6 cellular contexts compared by ENCODE assay signal in the genomic region with DNA sequence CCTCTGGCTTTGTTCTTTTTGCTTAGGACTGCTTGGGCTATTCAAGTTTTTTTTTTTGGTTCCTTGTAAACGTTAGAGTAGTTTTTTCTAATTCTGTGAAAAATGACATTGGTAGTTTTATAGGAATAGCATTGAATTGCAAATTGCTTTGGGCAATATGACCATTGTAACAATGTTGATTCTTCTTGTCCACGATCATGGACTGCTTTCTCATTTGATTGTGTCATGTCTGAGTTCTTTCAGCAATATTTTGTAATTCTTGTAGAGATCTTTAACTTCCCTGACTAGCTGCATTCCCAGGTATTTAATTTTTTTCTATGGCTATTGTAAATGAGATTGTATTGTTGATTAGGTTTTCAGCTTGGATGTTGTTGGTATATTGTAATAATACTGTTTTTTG.
DNase-seq lines count a peak whose midpoint lies in the region; TF ChIP-seq lines count a peak whose summit lies in the region.
"Not testable (repeated sequence)": the region's sequence is repeated elsewhere in the genome, so short reads cannot be mapped to it uniquely, and the experiment has no call there.

No MANE protein-coding gene starts in this region.

- H3K79me2 ChIP-seq in osteoblast (ENCODE audit: insufficient read depth, low read length): not testable (repeated sequence)

- peak overlapping the region; percentile 65 for H3K27ac Mint-ChIP-seq in HFFc6

- not testable (repeated sequence) for H3K36me3 ChIP-seq in adipocyte (ENCODE audit: control insufficient read depth, insufficient read depth, low read length, severe bottlenecking); osteoblast (ENCODE audit: insufficient read depth, low read length)

- not testable (repeated sequence) for H4K20me1 ChIP-seq in osteoblast (ENCODE audit: insufficient read depth, low read length)

- H3K4me3 Mint-ChIP-seq in HFFc6: peak overlapping the region; percentile 73

- H3K27me3 Mint-ChIP-seq in HFFc6 (ENCODE audit: insufficient read depth): not testable (repeated sequence)

- DNase-seq in EH (ENCODE audit: low read depth): peak; percentile 15
- DNase-seq in HFFc6; osteoblast (ENCODE audit: insufficient read length, low spot score, missing footprints): not testable (repeated sequence)
- DNase-seq in adipocyte (ENCODE audit: low read depth): peak; percentile 15
- peak; percentile 3 for DNase-seq in choroid plexus epithelial cell (ENCODE audit: low read depth)
- peak; percentile 1 for DNase-seq in iris pigment epithelial cell (ENCODE audit: low read depth)

- not testable (repeated sequence) for H3K27me3 ChIP-seq in adipocyte (replicated peaks; ENCODE audit: control insufficient read depth, insufficient read depth, low read length); osteoblast (ENCODE audit: insufficient read depth, low read length)

- not testable (repeated sequence) for TF ChIP-seq CTCF in HFFc6 (IDR thresholded peaks at IDR 0.05); choroid plexus epithelial cell (conservative IDR thresholded peaks at IDR 0.05; ENCODE audit: low read depth, low read length); osteoblast (IDR thresholded peaks at IDR 0.05; ENCODE audit: extremely low read depth, low read depth, low read length)

- H3K4me2 ChIP-seq in osteoblast (ENCODE audit: insufficient read depth, low read length): peak overlapping the region; percentile 33

- H3K4me3 ChIP-seq in adipocyte (ENCODE audit: low read length); choroid plexus epithelial cell (ENCODE audit: low read depth, low read length); osteoblast (ENCODE audit: insufficient read depth, low read length): not testable (repeated sequence)

- H2AFZ ChIP-seq in osteoblast (ENCODE audit: low read length): not testable (repeated sequence)

- H3K4me1 ChIP-seq in adipocyte (ENCODE audit: control insufficient read depth, insufficient read depth, low read length); osteoblast (ENCODE audit: insufficient read depth, low read length): not testable (repeated sequence)

- H3K27ac ChIP-seq in osteoblast (ENCODE audit: low read depth, low read length): not testable (repeated sequence)

- H3K9me3 Mint-ChIP-seq in HFFc6: not testable (repeated sequence)

- H3K9me3 ChIP-seq in adipocyte (ENCODE audit: control insufficient read depth, low read length); osteoblast (ENCODE audit: low read depth, low read length): not testable (repeated sequence)

- not testable (repeated sequence) for H3K36me3 Mint-ChIP-seq in HFFc6 (ENCODE audit: low read depth)

- peaks cover 18% of the 10 kb centered on the region for H3K4me1 Mint-ChIP-seq in HFFc6 (ENCODE audit: low read depth)

- not testable (repeated sequence) for H3K9ac ChIP-seq in adipocyte (ENCODE audit: low read length)
